ENCODE assay signal across 21 cellular contexts in genomic region chr5:148725675-148726074, GRCh38.
"Had no signal": no experiment of that assay in that cellular context is flagged by ENCODE, and none has a peak within 500 bp of the region (broad histone marks: within the 10 kb centered on the region; RNA-seq: fewer than 3 reads in every experiment).

No MANE protein-coding gene starts in this region.

- ATAC-seq: activated CD8-positive, alpha-beta T cell treated with anti-CD3 and anti-CD28 coated beads for 36 hours; activated naive CD4-positive, alpha-beta T cell treated with anti-CD3 and anti-CD28 coated beads, Interleukin-2, amount 50 U/mL, for 72 hours; activated T-cell treated with anti-CD3 and anti-CD28 coated beads, Interleukin-2, amount 50 U/mL, for 4 hours; activated T-helper 17 cell treated with anti-CD3 and anti-CD28 coated beads, Interleukin-2, amount 50 U/mL, for 72 hours; esophagus mucosa; left cardiac atrium; naive thymus-derived CD4-positive, alpha-beta T cell; right lobe of liver; stimulated activated effector memory CD8-positive, alpha-beta T cell treated with anti-CD3 and anti-CD28 coated beads, Interleukin-12 subunit alpha, Interleukin-12 subunit beta, amount 100 ng/mL, for 72 hours; stimulated activated naive CD8-positive, alpha-beta T cell treated with anti-CD3 and anti-CD28 coated beads, Interleukin-15, amount 100 ng/mL, for 72 hours had no signal

- DNase-seq: activated CD4-positive, alpha-beta T cell treated with anti-CD3 and anti-CD28 coated beads, Interleukin-2, amount 50 U/mL, for 1 hour; activated CD8-positive, alpha-beta T cell treated with anti-CD3 and anti-CD28 coated beads for 36 hours; activated gamma-delta T cell treated with Interleukin-2 at 50 U/mL for 16 hours; activated T-cell treated with anti-CD3 and anti-CD28 coated beads, Interleukin-2, amount 50 U/mL, for 4 hours; central memory CD4-positive, alpha-beta T cell; foreskin fibroblast; head of caudate nucleus; hippocampal formation; left cardiac atrium; mammary epithelial cell; naive thymus-derived CD4-positive, alpha-beta T cell; ovary; right lobe of liver; stimulated activated CD4-positive, alpha-beta T cell treated with anti-CD3 and anti-CD28 coated beads, Interleukin-12 subunit alpha, Interleukin-12 subunit beta, amount 100 ng/mL, for 4 hours; stimulated activated CD4-positive, alpha-beta T cell treated with anti-CD3 and anti-CD28 coated beads, Interleukin-4, amount 100 ng/mL, for 1 hour; stimulated activated naive CD8-positive, alpha-beta T cell treated with anti-CD3 and anti-CD28 coated beads, Interleukin-15, amount 100 ng/mL, for 72 hours; substantia nigra had no signal
